ENCODE assay signal across 16 cellular contexts in the genomic region with DNA sequence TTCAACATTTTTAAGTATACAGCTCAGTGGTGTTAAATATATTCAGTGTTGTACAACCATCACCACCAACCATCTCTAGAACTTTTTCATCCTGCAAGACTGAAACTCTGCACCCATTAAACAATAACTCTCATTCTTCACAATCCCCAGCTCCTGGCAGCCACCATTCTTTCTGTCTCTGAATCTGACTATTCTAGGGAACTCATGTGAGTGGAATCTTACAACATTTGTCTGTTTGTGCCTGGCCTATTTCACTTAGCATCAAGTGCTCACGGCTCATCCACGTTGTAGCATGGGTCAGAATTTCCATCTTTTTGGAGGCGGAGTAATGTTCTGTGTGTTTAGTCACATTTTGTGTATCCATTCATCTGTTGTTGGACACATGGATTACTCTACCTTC. TPM values are rescaled to one million over a fixed set of nuclear protein-coding genes. Genes with fewer than 3 reads are reported as not detected.
DNase-seq lines count a peak whose midpoint lies in the region; ATAC-seq and TF ChIP-seq lines count a peak whose summit lies in the region.
"Had no signal": no experiment of that assay in that cellular context is flagged by ENCODE, and none has a peak within 500 bp of the region (broad histone marks: within the 10 kb centered on the region; RNA-seq: fewer than 3 reads in every experiment).

No MANE protein-coding gene starts in this region.

- peaks cover 0 to 5% of the 10 kb centered on the region in 2 donors for H3K36me3 ChIP-seq in adrenal gland (replicated peaks in 1 of 2)
- no peaks in the 10 kb centered on the region for H3K36me3 ChIP-seq in body of pancreas (replicated peaks in 1 of 2; ENCODE audit: insufficient read depth in 1 of 2, low read depth in 2 of 2)
- H3K36me3 ChIP-seq: SJCRH30 had no signal

- no peak for TF ChIP-seq POLR2A in adrenal gland (IDR thresholded peaks at IDR 0.05)
- TF ChIP-seq POLR2A in body of pancreas (IDR thresholded peaks at IDR 0.05) = no peak

- no peaks in the 10 kb centered on the region for H3K9me3 ChIP-seq in adrenal gland (replicated peaks in 1 of 3)
- H3K9me3 ChIP-seq in body of pancreas = no peaks in the 10 kb centered on the region
- H3K9me3 ChIP-seq: SJCRH30 had no signal

- intact Hi-C loops in adrenal gland (cut with DNase I) (no loop called here), body of pancreas (cut with DNase I) (no loop called here)

- no peak for DNase-seq in activated T-cell treated with anti-CD3 and anti-CD28 coated beads, Interleukin-2, amount 50 U/mL, for 24 hours
- no peak for DNase-seq in activated T-cell treated with anti-CD3 and anti-CD28 coated beads, Interleukin-2, amount 50 U/mL, for 4 hours
- no peak for DNase-seq in adrenal gland
- DNase-seq in medulla oblongata (ENCODE audit: extremely low spot score) = peak; percentile 80
- DNase-seq in superior temporal gyrus (ENCODE audit: extremely low spot score) = peak; percentile 88
- DNase-seq in body of pancreas = no peak
- DNase-seq: activated CD8-positive, alpha-beta memory T cell treated with anti-CD3 and anti-CD28 coated beads for 24 hours; endodermal cell; immature natural killer cell; Kasumi-1; NCI-H446 treated with DMSO at 0.1 percent for 48 hours; occipital lobe; SJCRH30 had no signal

- H3K27me3 ChIP-seq in adrenal gland (no peaks in the 10 kb centered on the region), body of pancreas (no peaks in the 10 kb centered on the region)
- H3K27me3 ChIP-seq: SJCRH30 had no signal

- H3K27ac Mint-ChIP-seq in activated T-cell treated with anti-CD3 and anti-CD28 coated beads, Interleukin-2, amount 50 U/mL, for 24 hours = peak overlapping the region; percentile 1
- H3K27ac Mint-ChIP-seq: endodermal cell, memory B cell had no signal

- 66 to 77% (median 74%) methylated on average over 3 of the region's 3 CpGs for WGBS in adrenal gland, 4 donors
- WGBS in body of pancreas, 2 donors = 69 to 74% methylated on average over 3 of the region's 3 CpGs

- H3K27me3 Mint-ChIP-seq in activated T-cell treated with anti-CD3 and anti-CD28 coated beads, Interleukin-2, amount 50 U/mL, for 24 hours = no peaks in the 10 kb centered on the region
- H3K27me3 Mint-ChIP-seq in activated T-cell treated with anti-CD3 and anti-CD28 coated beads, Interleukin-2, amount 50 U/mL, for 4 hours (ENCODE audit: low read depth) = no peaks in the 10 kb centered on the region
- H3K27me3 Mint-ChIP-seq: memory B cell had no signal

- H3K9me3 Mint-ChIP-seq in activated T-cell treated with anti-CD3 and anti-CD28 coated beads, Interleukin-2, amount 50 U/mL, for 24 hours = no peaks in the 10 kb centered on the region
- H3K9me3 Mint-ChIP-seq in activated T-cell treated with anti-CD3 and anti-CD28 coated beads, Interleukin-2, amount 50 U/mL, for 4 hours = no peaks in the 10 kb centered on the region
- H3K9me3 Mint-ChIP-seq: endodermal cell, immature natural killer cell, memory B cell had no signal

- no peak overlapping the region for H3K4me3 ChIP-seq in adrenal gland
- no peak overlapping the region for H3K4me3 ChIP-seq in body of pancreas
- H3K4me3 ChIP-seq: SJCRH30 had no signal

- no peak for ATAC-seq in activated T-cell treated with anti-CD3 and anti-CD28 coated beads, Interleukin-2, amount 50 U/mL, for 4 hours
- ATAC-seq in body of pancreas (no peak), GM21423 (IDR thresholded peaks at IDR 0.05; ENCODE audit: unreplicated experiment) (no peak), GM18519 (IDR thresholded peaks at IDR 0.05; ENCODE audit: low FRiP score, unreplicated experiment) (no peak)

- H3K36me3 Mint-ChIP-seq in activated T-cell treated with anti-CD3 and anti-CD28 coated beads, Interleukin-2, amount 50 U/mL, for 24 hours (ENCODE audit: low read depth) = peaks cover 40% of the 10 kb centered on the region
- peaks cover 6% of the 10 kb centered on the region for H3K36me3 Mint-ChIP-seq in activated T-cell treated with anti-CD3 and anti-CD28 coated beads, Interleukin-2, amount 50 U/mL, for 4 hours (ENCODE audit: insufficient read depth)
- H3K36me3 Mint-ChIP-seq: immature natural killer cell had no signal

- H3K4me1 ChIP-seq in adrenal gland (replicated peaks in 1 of 2) (peaks cover 17 to 27% of the 10 kb centered on the region in 2 donors), body of pancreas (peaks cover 34% of the 10 kb centered on the region)

- H3K4me1 Mint-ChIP-seq in activated T-cell treated with anti-CD3 and anti-CD28 coated beads, Interleukin-2, amount 50 U/mL, for 24 hours (ENCODE audit: low read depth) = peaks cover 59% of the 10 kb centered on the region
- H3K4me1 Mint-ChIP-seq in activated T-cell treated with anti-CD3 and anti-CD28 coated beads, Interleukin-2, amount 50 U/mL, for 4 hours (ENCODE audit: low read depth) = peaks cover 35% of the 10 kb centered on the region

- no peak overlapping the region for H3K4me3 Mint-ChIP-seq in activated T-cell treated with anti-CD3 and anti-CD28 coated beads, Interleukin-2, amount 50 U/mL, for 24 hours
- H3K4me3 Mint-ChIP-seq in activated T-cell treated with anti-CD3 and anti-CD28 coated beads, Interleukin-2, amount 50 U/mL, for 4 hours = no peak overlapping the region

- H3K27ac ChIP-seq in adrenal gland (peak overlapping the region in 3 of 5 donors; percentile 63 to 100 (median 94)), body of pancreas (no peak overlapping the region)
- H3K27ac ChIP-seq: SJCRH30 had no signal

- TF ChIP-seq CTCF in adrenal gland (IDR thresholded peaks at IDR 0.05) (no peak), body of pancreas (IDR thresholded peaks at IDR 0.05) (no peak)

RNA-seq across cellular contexts. Expression of a gene that starts 40.8 kb away (rescaled TPM):
- total RNA-seq in activated T-cell treated with anti-CD3 and anti-CD28 coated beads, Interleukin-2, amount 50 U/mL, for 4 hours = 10 to 100 TPM; 60.5 to 77.0 (median 68.8) TPM
- total RNA-seq in adrenal gland (10 to 100 TPM; 14.9 to 72.4 (median 37.0) TPM), body of pancreas (100 to 1,000 TPM in 1 of 2 donors, 10 to 100 TPM in 1; 26.5 to 137 TPM)
- 10 to 100 TPM in 2 of 3 donors, 1 to 10 TPM in 1; 8.4 to 20.8 (median 13.1) TPM for polyA plus RNA-seq in adrenal gland

Comparison
In these comparisons a context has a peak if more than half of its experiments do, and no peak if none do; other contexts are left out.
1. DNase-seq: peak in medulla oblongata (single experiment) and superior temporal gyrus (single experiment); none in activated T-cell treated with anti-CD3 and anti-CD28 coated beads, Interleukin-2, amount 50 U/mL, for 24 hours (single experiment), activated T-cell treated with anti-CD3 and anti-CD28 coated beads, Interleukin-2, amount 50 U/mL, for 4 hours (single experiment), adrenal gland (0 of 7) and body of pancreas (0 of 4).
2. H3K27ac ChIP-seq: peak in adrenal gland (3 of 5); none in body of pancreas (0 of 4).